ENCODE assay signal across 24 cellular contexts in genomic region chr2:131417886-131418285, GRCh38. TPM values are rescaled to one million over a fixed set of nuclear protein-coding genes. Genes with fewer than 3 reads are reported as not detected.
DNase-seq lines count a peak whose midpoint lies in the region; ATAC-seq and TF ChIP-seq lines count a peak whose summit lies in the region.
"Had no signal": no experiment of that assay in that cellular context is flagged by ENCODE, and none has a peak within 500 bp of the region (broad histone marks: within the 10 kb centered on the region; RNA-seq: fewer than 3 reads in every experiment).

No MANE protein-coding gene starts in this region.

- H3K14ac ChIP-seq in IMR-90 (replicated peaks; ENCODE audit: low read depth, low read length) (no peak overlapping the region), mesenchymal stem cell (ENCODE audit: low read length in 2 of 2) (no peak overlapping the region)

- CTCF ChIA-PET in IMR-90 (lab: Yijun Ruan, JAX): interaction anchor here (1.0 kb wide), 1 partner anchor 254 kb away, joined by 3 read pairs; no protein-coding TSS in a partner anchor

- H3K9me1 ChIP-seq in IMR-90 (ENCODE audit: insufficient read depth, low read length): no peaks in the 10 kb centered on the region

- H3K36me3 ChIP-seq in IMR-90 (ENCODE audit: control insufficient read depth, insufficient read depth, low read length) (no peaks in the 10 kb centered on the region), mesenchymal stem cell (ENCODE audit: control insufficient read depth in 1 of 2, insufficient read depth in 2 of 2, low read depth in 1 of 2, low read length in 2 of 2) (no peaks in the 10 kb centered on the region), testis (ENCODE audit: low read depth, missing control alignments) (no peaks in the 10 kb centered on the region)
- H3K36me3 ChIP-seq: BE2C, BLaER1 had no signal

- H2BK120ac ChIP-seq in IMR-90 (ENCODE audit: low read depth, low read length): no peak overlapping the region
- H2BK120ac ChIP-seq in mesenchymal stem cell (ENCODE audit: low read depth, low read length): no peak overlapping the region

- H2AK5ac ChIP-seq in IMR-90 (ENCODE audit: low read depth, low read length) (no peak overlapping the region), mesenchymal stem cell (ENCODE audit: low read length, severe bottlenecking) (no peak overlapping the region)

- no peak overlapping the region for H2BK20ac ChIP-seq in IMR-90 (ENCODE audit: low read depth, low read length)

- H3K4ac ChIP-seq in IMR-90 (ENCODE audit: low read depth, low read length): no peak overlapping the region
- no peak overlapping the region for H3K4ac ChIP-seq in mesenchymal stem cell (ENCODE audit: low read depth in 1 of 2, low read length in 2 of 2)

- H2AK9ac ChIP-seq in IMR-90 (replicated peaks; ENCODE audit: low read depth, low read length, poor library complexity): no peak overlapping the region

- no peak overlapping the region for H3K56ac ChIP-seq in IMR-90 (ENCODE audit: extremely low read depth, insufficient read depth, low read length)

- H4K8ac ChIP-seq in IMR-90 (ENCODE audit: low read depth in 2 of 2, low read length in 2 of 2): no peak overlapping the region
- H4K8ac ChIP-seq in mesenchymal stem cell (ENCODE audit: low read length): no peak overlapping the region

- TF ChIP-seq POLR2A in IMR-90 (IDR thresholded peaks at IDR 0.05; ENCODE audit: low read depth, low read length) (no peak), testis (IDR thresholded peaks at IDR 0.05) (no peak)

- peaks cover 25% of the 10 kb centered on the region for H3K27me3 ChIP-seq in IMR-90 (ENCODE audit: control insufficient read depth, insufficient read depth, low read length)
- peaks cover 20 to 34% of the 10 kb centered on the region in 2 experiments for H3K27me3 ChIP-seq in mesenchymal stem cell (ENCODE audit: control insufficient read depth in 1 of 2, insufficient read depth in 1 of 2, low read length in 2 of 2)
- no peaks in the 10 kb centered on the region for H3K27me3 ChIP-seq in testis
- H3K27me3 ChIP-seq: BE2C had no signal

- WGBS in IMR-90 (ENCODE audit: extremely low coverage in 2 of 2, insufficient read length in 1 of 2), 2 experiments: no CpG with 5 or more reads among the region's 2 CpGs
- 55% methylated on average over 2 of the region's 2 CpGs for WGBS in mesenchymal stem cell
- WGBS in testis, 2 donors: 45 to 69% methylated on average over 2 of the region's 2 CpGs

- TF ChIP-seq CTCF in IMR-90 (conservative IDR thresholded peaks at IDR 0.05; ENCODE audit: low read depth, low read length): no peak
- TF ChIP-seq CTCF in fibroblast of mammary gland (conservative IDR thresholded peaks at IDR 0.05; ENCODE audit: control insufficient read depth, insufficient read depth, low read depth, low read length): no peak
- TF ChIP-seq CTCF in testis (IDR thresholded peaks at IDR 0.05): no peak

- no peaks in the 10 kb centered on the region for H4K20me1 ChIP-seq in IMR-90 (ENCODE audit: insufficient read depth, low read length)
- H4K20me1 ChIP-seq: BLaER1 had no signal

- H3K4me2 ChIP-seq in IMR-90 (ENCODE audit: low read depth, low read length) (no peak overlapping the region), mesenchymal stem cell (ENCODE audit: low read length, poor library complexity, severe bottlenecking) (no peak overlapping the region)
- H3K4me2 ChIP-seq: BLaER1 had no signal

- H4K91ac ChIP-seq in IMR-90 (ENCODE audit: insufficient read depth, low read depth, low read length) (no peak overlapping the region), mesenchymal stem cell (ENCODE audit: low read length) (no peak overlapping the region)

- in situ Hi-C loops in IMR-90 (cut with MboI; ENCODE audit: low sequenced_read_pairs): loop anchor here (10.0 to 25.0 kb wide), 3 partner anchors 257 to 727 kb away; no protein-coding TSS in a partner anchor

- H3K9ac ChIP-seq in IMR-90 (ENCODE audit: low read depth, low read length) (no peak overlapping the region), mesenchymal stem cell (ENCODE audit: low read length) (no peak overlapping the region)
- H3K9ac ChIP-seq: BLaER1 had no signal

- H3K23ac ChIP-seq in IMR-90 (ENCODE audit: low read depth, low read length) (no peak overlapping the region), mesenchymal stem cell (ENCODE audit: low read length in 2 of 2) (no peak overlapping the region)

- H3K18ac ChIP-seq in IMR-90 (ENCODE audit: low read depth, low read length) (no peak overlapping the region), mesenchymal stem cell (ENCODE audit: low read depth in 1 of 2, low read length in 2 of 2) (no peak overlapping the region)

- ATAC-seq in IMR-90 (ENCODE audit: low read depth): peak; percentile 40
- ATAC-seq: GM12878 had no signal

- H3K4me3 ChIP-seq in IMR-90 (ENCODE audit: insufficient read depth, low read depth, low read length) (no peak overlapping the region), fibroblast of mammary gland (ENCODE audit: control insufficient read depth, low read depth, low read length) (no peak overlapping the region), mesenchymal stem cell (ENCODE audit: insufficient read depth in 1 of 2, low read depth in 1 of 2, low read length in 2 of 2) (no peak overlapping the region), testis (no peak overlapping the region)
- H3K4me3 ChIP-seq: BLaER1, GM12878 had no signal

- H3K4me1 ChIP-seq in IMR-90 (ENCODE audit: control insufficient read depth, insufficient read depth, low read length): no peaks in the 10 kb centered on the region
- no peaks in the 10 kb centered on the region for H3K4me1 ChIP-seq in mesenchymal stem cell (ENCODE audit: control insufficient read depth, insufficient read depth, low read depth, low read length)
- no peaks in the 10 kb centered on the region for H3K4me1 ChIP-seq in testis
- H3K4me1 ChIP-seq: BE2C, BLaER1 had no signal

- no peak overlapping the region for H2AFZ ChIP-seq in IMR-90 (replicated peaks; ENCODE audit: low read length, poor library complexity)
- no peak overlapping the region for H2AFZ ChIP-seq in mesenchymal stem cell (ENCODE audit: low read depth, low read length)

- no peak for TF ChIP-seq RAD21 in IMR-90 (IDR thresholded peaks at IDR 0.05; ENCODE audit: low read length)

- H3K79me1 ChIP-seq in IMR-90 (ENCODE audit: low read depth in 1 of 2, low read length in 2 of 2): no peaks in the 10 kb centered on the region
- no peaks in the 10 kb centered on the region for H3K79me1 ChIP-seq in mesenchymal stem cell (replicated peaks; ENCODE audit: low read length, poor library complexity, severe bottlenecking)

- BruUV-seq in IMR-90 (replicated peaks; lab: Mats Ljungman, UMichigan): no TSS peak

- DNase-seq in IMR-90 (peak; percentile 4), fibroblast of mammary gland (ENCODE audit: low read depth) (peak; percentile 25), mesenchymal stem cell (peak; percentile 51), dedifferentiated amniotic fluid mesenchymal stem cell (ENCODE audit: extremely low spot score) (no peak), testis (no peak), GF-D8 (lab: John Stamatoyannopoulos, UW) (no peak), DMS79 treated with DMSO at 0.1 percent for 48 hours (lab: John Stamatoyannopoulos, UW) (no peak)
- DNase-seq: 8988T; ACHN; BE2C; C1 segment of cervical spinal cord; CD4-positive, alpha-beta memory T cell; CD4-positive, CD25-positive, alpha-beta regulatory T cell; CD8-positive, alpha-beta memory T cell; COR-L47; DMS 273 treated with DMSO at 0.1 percent for 48 hours; DMS153; DMS53; DMS79 had no signal

- dilution Hi-C loops in IMR-90 (cut with HindIII; ENCODE audit: low sequenced_read_pairs, unreplicated experiment): no loop called here

- POLR2A ChIA-PET in IMR-90 (lab: Charles Lee; ENCODE audit: unreplicated experiment): no interaction called here

- H2BK12ac ChIP-seq in mesenchymal stem cell (ENCODE audit: low read length in 2 of 2): no peak overlapping the region

- H3K27ac ChIP-seq in IMR-90 (ENCODE audit: insufficient read depth, low read length): no peak overlapping the region
- H3K27ac ChIP-seq in mesenchymal stem cell (ENCODE audit: low read length, poor library complexity, severe bottlenecking): no peak overlapping the region
- H3K27ac ChIP-seq in testis: no peak overlapping the region
- H3K27ac ChIP-seq: BLaER1 had no signal

- H2BK15ac ChIP-seq in IMR-90 (ENCODE audit: low read depth, low read length) (no peak overlapping the region), mesenchymal stem cell (ENCODE audit: low read depth, poor library complexity, severe bottlenecking) (no peak overlapping the region)

- H3K9me3 ChIP-seq in IMR-90 (ENCODE audit: control insufficient read depth, insufficient read depth, low read length) (no peaks in the 10 kb centered on the region), mesenchymal stem cell (ENCODE audit: control insufficient read depth, low read length) (no peaks in the 10 kb centered on the region), testis (no peaks in the 10 kb centered on the region)
- H3K9me3 ChIP-seq: BE2C, BLaER1 had no signal

- H4K5ac ChIP-seq in IMR-90 (ENCODE audit: low read depth, low read length): no peak overlapping the region

- H2BK5ac ChIP-seq in IMR-90 (ENCODE audit: low read depth, low read length, poor library complexity, severe bottlenecking) (no peak overlapping the region), mesenchymal stem cell (ENCODE audit: low read depth, low read length, poor library complexity, severe bottlenecking) (no peak overlapping the region)

- intact Hi-C loops in IMR-90 (cut with micrococcal nuclease) (no loop called here), testis (cut with DNase I; ENCODE audit: low total_unique reads) (loop anchor here (10.0 kb wide), 1 partner anchor 257 kb away; no protein-coding TSS in a partner anchor)

TF ChIP-seq in IMR-90, 13 proteins besides CTCF, POLR2A, EP300 and RAD21 (continues in another document):
- TF ChIP-seq MXI1 (IDR thresholded peaks at IDR 0.05; ENCODE audit: borderline replicate concordance, low read depth, low read length): no peak
- TF ChIP-seq MAZ (IDR thresholded peaks at IDR 0.05; ENCODE audit: borderline replicate concordance, low read depth, low read length): no peak
- TF ChIP-seq NFE2L2 (IDR thresholded peaks at IDR 0.05; ENCODE audit: low read depth, low read length): no peak
- TF ChIP-seq CHD1 (IDR thresholded peaks at IDR 0.05; ENCODE audit: low read depth, low read length): no peak

RNA-seq across cellular contexts. Expression of gene RAB6D, which starts 53.9 kb away (rescaled TPM):
- total RNA-seq in IMR-90 (2012; rRNA removed): not detected in 2 replicates
- not detected in 2 replicates for polyA plus RNA-seq in IMR-90 (2012; rRNA removed)
- not detected in 2 replicates for polyA plus RNA-seq in IMR-90 (2012; cell fraction: cytosol; rRNA removed)
- polyA plus RNA-seq in IMR-90 (2012; cell fraction: nucleus; rRNA removed; ENCODE audit: low replicate concordance): not detected in 2 replicates
- 0.03 TPM for polyA plus RNA-seq in mesenchymal stem cell (2013, experiment 1 of 2)
- 0.03 TPM for polyA plus RNA-seq in mesenchymal stem cell (2013, experiment 2 of 2)
- 1 to 10 TPM; 1.7 to 2.5 TPM for total RNA-seq in testis
- polyA plus RNA-seq in testis (ENCODE audit: insufficient read depth, low read depth, low replicate concordance): 1.3 TPM
- total RNA-seq: A673; CD4-positive, alpha-beta memory T cell; CD4-positive, CD25-positive, alpha-beta regulatory T cell; CD8-positive, alpha-beta memory T cell; GM12878 had no signal
- polyA plus RNA-seq: CD14-positive monocyte; CD4-positive, alpha-beta memory T cell had no signal

RNA-seq across cellular contexts. Expression of gene TUBA3D, which starts 58.0 kb away (rescaled TPM):
- total RNA-seq in IMR-90 (2012; rRNA removed) (not detected in 2 replicates), testis (100 to 1,000 TPM; 238 to 270 TPM)
- polyA plus RNA-seq in IMR-90 (2012; rRNA removed) (not detected in 2 replicates), testis (ENCODE audit: insufficient read depth, low read depth, low replicate concordance) (516 TPM)
- not detected in 2 replicates for polyA plus RNA-seq in IMR-90 (2012; cell fraction: cytosol; rRNA removed)
- not detected in 2 replicates for polyA plus RNA-seq in IMR-90 (2012; cell fraction: nucleus; rRNA removed; ENCODE audit: low replicate concordance)
- polyA plus RNA-seq in mesenchymal stem cell (2013, experiment 1 of 2): not detected
- not detected for polyA plus RNA-seq in mesenchymal stem cell (2013, experiment 2 of 2)
- total RNA-seq: A673; CD4-positive, alpha-beta memory T cell; CD4-positive, CD25-positive, alpha-beta regulatory T cell; CD8-positive, alpha-beta memory T cell; GM12878 had no signal
- polyA plus RNA-seq: AG04450; CD14-positive monocyte; CD4-positive, alpha-beta memory T cell; CD4-positive, CD25-positive, alpha-beta regulatory T cell had no signal

Comparison
In these comparisons a context has a peak if more than half of its experiments do, and no peak if none do; other contexts are left out.
1. DNase-seq: peak in IMR-90 (single experiment), fibroblast of mammary gland (single experiment) and mesenchymal stem cell (single experiment); none in dedifferentiated amniotic fluid mesenchymal stem cell (single experiment), testis (single experiment), GF-D8 (single experiment) and DMS79 treated with DMSO at 0.1 percent for 48 hours (single experiment).
2. RNA of gene TUBA3D, which starts 58.0 kb away (total RNA-seq): 238 to 270 TPM in testis; not detected in IMR-90; every median in the first group is over 100 times any median in the second.